In genomic region chr9:84959339-84959738, GRCh38 we compare ENCODE assay signal across 31 cellular contexts.
"Had no signal": no experiment of that assay in that cellular context is flagged by ENCODE, and none has a peak within 500 bp of the region (broad histone marks: within the 10 kb centered on the region; RNA-seq: fewer than 3 reads in every experiment).

No MANE protein-coding gene starts in this region.

- H3K4me1 ChIP-seq: adrenal gland, ascending aorta, body of pancreas, breast epithelium had no signal

- ATAC-seq: activated naive CD4-positive, alpha-beta T cell treated with anti-CD3 and anti-CD28 coated beads, Interleukin-2, amount 50 U/mL, for 72 hours; activated naive CD8-positive, alpha-beta T cell treated with anti-CD3 and anti-CD28 coated beads, Interleukin-2, amount 50 U/mL, for 24 hours; activated T-cell treated with anti-CD3 and anti-CD28 coated beads, Interleukin-2, amount 50 U/mL, for 4 hours; activated T-cell treated with anti-CD3 and anti-CD28 coated beads, Interleukin-2, amount 50 U/mL, for 72 hours; activated T-helper 17 cell treated with anti-CD3 and anti-CD28 coated beads, Interleukin-2, amount 50 U/mL, for 72 hours; body of pancreas had no signal

- H3K27ac ChIP-seq: adrenal gland, ascending aorta, body of pancreas, brain microvascular endothelial cell, breast epithelium, cardiac muscle cell had no signal

- H3K9me3 ChIP-seq: adrenal gland, ascending aorta, body of pancreas, breast epithelium had no signal

- H3K36me3 ChIP-seq: adrenal gland, ascending aorta, brain microvascular endothelial cell, breast epithelium, cardiac muscle cell had no signal

- H3K4me3 ChIP-seq: adrenal gland, ascending aorta, body of pancreas, breast epithelium, cardiac muscle cell had no signal

- H3K27me3 ChIP-seq: adrenal gland, ascending aorta, body of pancreas, brain microvascular endothelial cell, breast epithelium had no signal

- DNase-seq: activated effector memory CD4-positive, alpha-beta T cell treated with anti-CD3 and anti-CD28 coated beads, Interleukin-2, amount 50 U/mL, for 16 hours; activated effector memory CD4-positive, alpha-beta T cell treated with Interleukin-2 at 50 U/mL for 16 hours; activated gamma-delta T cell; activated gamma-delta T cell treated with Interleukin-2 at 50 U/mL for 16 hours; activated naive CD4-positive, alpha-beta T cell; activated naive CD4-positive, alpha-beta T cell treated with anti-CD3 and anti-CD28 coated beads for 36 hours; activated naive CD4-positive, alpha-beta T cell treated with anti-CD3 and anti-CD28 coated beads, Interleukin-2, amount 10 ng/mL, durations not matched to agents 7 days and 5 days; activated naive CD4-positive, alpha-beta T cell treated with anti-CD3 and anti-CD28 coated beads, Interleukin-2, amount 50 U/mL, for 16 hours; activated naive CD4-positive, alpha-beta T cell treated with Interleukin-2 at 50 U/mL for 16 hours; activated naive CD8-positive, alpha-beta T cell treated with anti-CD3 and anti-CD28 coated beads for 36 hours; activated naive CD8-positive, alpha-beta T cell treated with anti-CD3 and anti-CD28 coated beads, Interleukin-2, amount 10 ng/mL, durations not matched to agents 7 days and 5 days; activated naive CD8-positive, alpha-beta T cell treated with anti-CD3 and anti-CD28 coated beads, Interleukin-2, amount 50 U/mL, for 24 hours; activated T-cell treated with anti-CD3 and anti-CD28 coated beads, Interleukin-2, amount 50 U/mL, for 24 hours; activated T-cell treated with anti-CD3 and anti-CD28 coated beads, Interleukin-2, amount 50 U/mL, for 4 hours; activated T-cell treated with anti-CD3 and anti-CD28 coated beads, Interleukin-2, amount 50 U/mL, for 48 hours; activated T-cell treated with anti-CD3 and anti-CD28 coated beads, Interleukin-2, amount 50 U/mL, for 72 hours; adrenal gland; amniotic stem cell; amygdala; anterior cingulate cortex; aorta; body of pancreas; brain microvascular endothelial cell; caudate nucleus; central memory CD4-positive, alpha-beta T cell; cerebellar nuclear complex had no signal
